Comparison of ENCODE assay signal across 13 cellular contexts in the genomic region with DNA sequence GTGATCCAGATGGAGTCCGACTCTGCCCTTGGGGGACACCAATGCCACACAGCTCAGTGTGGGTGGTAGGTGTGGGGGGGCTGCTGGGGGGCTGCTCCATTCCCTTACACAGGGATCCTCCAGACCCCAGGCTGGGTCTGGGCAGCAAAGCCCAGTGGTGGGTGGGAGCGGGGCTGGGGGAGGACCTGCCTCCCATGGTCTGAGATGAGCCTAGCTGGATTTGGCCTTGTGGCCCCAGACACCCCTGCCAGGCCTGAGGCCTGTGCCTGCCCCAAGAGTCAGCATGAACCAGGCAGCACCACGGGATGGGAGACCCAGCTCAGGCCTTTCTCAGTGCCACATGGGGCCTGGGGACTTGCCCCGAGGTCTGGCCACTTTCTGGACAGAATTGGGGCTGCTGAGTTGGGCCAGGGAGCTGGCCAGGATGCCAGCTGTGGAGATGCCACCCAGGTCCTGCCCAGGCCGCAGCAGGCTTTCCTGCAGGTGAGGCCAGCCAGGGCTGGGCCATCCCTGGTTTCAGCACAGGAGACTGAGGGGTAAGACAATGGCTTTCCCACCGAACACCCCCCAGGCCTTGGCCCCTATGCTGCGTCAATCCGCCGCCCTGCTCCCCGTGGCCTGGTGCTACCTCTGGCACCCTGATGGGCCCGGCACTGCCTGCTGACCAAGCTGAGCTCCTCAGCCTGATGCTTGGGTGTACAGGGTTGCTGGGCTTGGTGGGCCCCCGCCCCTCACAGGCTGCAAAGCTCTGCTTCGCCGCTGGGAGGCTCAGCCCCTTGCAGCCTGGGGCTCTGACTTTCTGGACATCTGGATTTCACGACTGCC. TPM values are rescaled to one million over a fixed set of nuclear protein-coding genes. Genes with fewer than 3 reads are reported as not detected.
DNase-seq lines count a peak whose midpoint lies in the region; ATAC-seq and TF ChIP-seq lines count a peak whose summit lies in the region.
"Had no signal": no experiment of that assay in that cellular context is flagged by ENCODE, and none has a peak within 500 bp of the region (broad histone marks: within the 10 kb centered on the region; RNA-seq: fewer than 3 reads in every experiment).

No MANE protein-coding gene starts in this region.

- WGBS in mammary epithelial cell (ENCODE audit: low coverage, missing lambda C conversion rate) = 88% methylated on average over 6 of the region's 15 CpGs

- no peak overlapping the region for H3K4me2 ChIP-seq in mammary epithelial cell (ENCODE audit: insufficient read depth, low read depth, low read length)
- H3K4me2 ChIP-seq: KMS-11 had no signal

- H3K9ac ChIP-seq in mammary epithelial cell (ENCODE audit: insufficient read depth, low read length) = no peak overlapping the region
- H3K9ac ChIP-seq: KMS-11 had no signal

- POLR2A ChIA-PET in AG04449 (lab: Yijun Ruan, JAX) = interaction anchor here (1.2 kb wide), 1 partner anchor 24 kb away, joined by 4 read pairs; the partner anchor contains the start of gene CEBPG

- no peaks in the 10 kb centered on the region for H3K79me2 ChIP-seq in mammary epithelial cell (ENCODE audit: insufficient read depth, low read length)

- H3K4me1 ChIP-seq in lower lobe of right lung (peaks cover 37% of the 10 kb centered on the region), mammary epithelial cell (ENCODE audit: insufficient read depth, low read length) (peaks cover 27% of the 10 kb centered on the region)

- intact Hi-C loops in lower lobe of right lung (cut with DNase I) (no loop called here), mammary epithelial cell (cut with micrococcal nuclease) (no loop called here)

- H3K27me3 ChIP-seq in lower lobe of right lung (ENCODE audit: low read depth) = no peaks in the 10 kb centered on the region
- no peaks in the 10 kb centered on the region for H3K27me3 ChIP-seq in mammary epithelial cell (ENCODE audit: insufficient read depth, low read length)
- H3K27me3 ChIP-seq: ascending aorta had no signal

- H4K20me1 ChIP-seq in mammary epithelial cell (ENCODE audit: insufficient read depth, low read length) = no peaks in the 10 kb centered on the region

- TF ChIP-seq CTCF in AG04449 (IDR thresholded peaks at IDR 0.05; ENCODE audit: insufficient read depth, low read length, missing control alignments) (peak; percentile 49), HFF-Myc (IDR thresholded peaks at IDR 0.05; ENCODE audit: low read depth, low read length, missing control alignments) (peak; percentile 14), choroid plexus epithelial cell (conservative IDR thresholded peaks at IDR 0.05; ENCODE audit: low read depth, low read length) (peak; percentile 59), lower lobe of right lung (IDR thresholded peaks at IDR 0.05) (no peak), mammary epithelial cell (conservative IDR thresholded peaks at IDR 0.05 in 1 of 2, IDR thresholded peaks at IDR 0.05 in 1 of 2; ENCODE audit: extremely low read depth in 1 of 2, insufficient read depth in 1 of 2, low read depth in 1 of 2, low read length in 2 of 2) (no peak)

- H3K36me3 ChIP-seq in lower lobe of right lung = peaks cover 6% of the 10 kb centered on the region
- no peaks in the 10 kb centered on the region for H3K36me3 ChIP-seq in mammary epithelial cell (ENCODE audit: insufficient read depth, low read length)
- H3K36me3 ChIP-seq: ascending aorta had no signal

- no TSS peak for BruUV-seq in mammary epithelial cell (replicated peaks; lab: Mats Ljungman, UMichigan)

- DNase-seq in AG04449 (ENCODE audit: low read depth, low spot score) (no peak), HFF-Myc (ENCODE audit: extremely low read depth, low read depth) (no peak), choroid plexus epithelial cell (ENCODE audit: low read depth) (peak; percentile 41), lower lobe of right lung (peak; percentile 34), AML-193 (lab: John Stamatoyannopoulos, UW) (no peak), mammary epithelial cell (no peak)
- DNase-seq: GDM1, NCI-H2029 had no signal

- no peak overlapping the region for H3K4me3 ChIP-seq in AG04449 (ENCODE audit: low read depth, low read length)
- H3K4me3 ChIP-seq in HFF-Myc (replicated peaks; ENCODE audit: low read depth, low read length) = no peak overlapping the region
- no peak overlapping the region for H3K4me3 ChIP-seq in choroid plexus epithelial cell (ENCODE audit: low read depth, low read length)
- H3K4me3 ChIP-seq in lower lobe of right lung = no peak overlapping the region
- H3K4me3 ChIP-seq in mammary epithelial cell (replicated peaks in 1 of 3; ENCODE audit: insufficient read depth in 1 of 3, low read depth in 2 of 3, low read length in 3 of 3) = no peak overlapping the region
- H3K4me3 ChIP-seq: ascending aorta had no signal

- CTCF ChIA-PET in AG04449 (lab: Yijun Ruan, JAX) (interaction anchor here (0.8 to 19.3 kb wide), 9 partner anchors 9 to 254 kb away, joined by 3 to 406 read pairs (median 4); no protein-coding TSS in a partner anchor), mammary epithelial cell (lab: Charles Lee; ENCODE audit: low non-redundant PET) (no interaction called here)

- H3K27ac ChIP-seq in lower lobe of right lung (no peak overlapping the region), mammary epithelial cell (ENCODE audit: insufficient read depth, low read depth, low read length) (no peak overlapping the region)
- H3K27ac ChIP-seq: ascending aorta, C4-2B, KMS-11 had no signal

- in situ Hi-C loops in mammary epithelial cell (cut with MboI; ENCODE audit: low sequenced_read_pairs in 2 of 2) = no loop called here

- dilution Hi-C loops in mammary epithelial cell (cut with HindIII; ENCODE audit: low sequenced_read_pairs) = no loop called here

- no peaks in the 10 kb centered on the region for H3K9me3 ChIP-seq in lower lobe of right lung
- H3K9me3 ChIP-seq in mammary epithelial cell (replicated peaks; ENCODE audit: insufficient read depth, low read length) = no peaks in the 10 kb centered on the region
- H3K9me3 ChIP-seq: ascending aorta had no signal

- no peak overlapping the region for H2AFZ ChIP-seq in mammary epithelial cell (ENCODE audit: low read depth, low read length)

- ATAC-seq in lower lobe of right lung (no peak), HG03571 (IDR thresholded peaks at IDR 0.05; ENCODE audit: unreplicated experiment) (no peak), GM18873 (IDR thresholded peaks at IDR 0.05; ENCODE audit: low FRiP score, unreplicated experiment) (no peak)

RNA-seq across cellular contexts. Expression of gene CEBPG, which starts 24.2 kb away (rescaled TPM):
- total RNA-seq in lower lobe of right lung = 29.6 TPM
- 10 to 100 TPM; 39.5 to 50.0 TPM for total RNA-seq in mammary epithelial cell
- 18.8 TPM for polyA plus RNA-seq in mammary epithelial cell
- 7.5 TPM for polyA minus RNA-seq in mammary epithelial cell

Comparison
In these comparisons a context has a peak if more than half of its experiments do, and no peak if none do; other contexts are left out.
1. DNase-seq: peak in choroid plexus epithelial cell (single experiment) and lower lobe of right lung (single experiment); none in AG04449 (single experiment), HFF-Myc (single experiment), AML-193 (0 of 2) and mammary epithelial cell (single experiment).
2. CTCF ChIP-seq: peak in AG04449 (single experiment), HFF-Myc (single experiment) and choroid plexus epithelial cell (single experiment); none in lower lobe of right lung (single experiment) and mammary epithelial cell (0 of 2).